In the genomic region with DNA sequence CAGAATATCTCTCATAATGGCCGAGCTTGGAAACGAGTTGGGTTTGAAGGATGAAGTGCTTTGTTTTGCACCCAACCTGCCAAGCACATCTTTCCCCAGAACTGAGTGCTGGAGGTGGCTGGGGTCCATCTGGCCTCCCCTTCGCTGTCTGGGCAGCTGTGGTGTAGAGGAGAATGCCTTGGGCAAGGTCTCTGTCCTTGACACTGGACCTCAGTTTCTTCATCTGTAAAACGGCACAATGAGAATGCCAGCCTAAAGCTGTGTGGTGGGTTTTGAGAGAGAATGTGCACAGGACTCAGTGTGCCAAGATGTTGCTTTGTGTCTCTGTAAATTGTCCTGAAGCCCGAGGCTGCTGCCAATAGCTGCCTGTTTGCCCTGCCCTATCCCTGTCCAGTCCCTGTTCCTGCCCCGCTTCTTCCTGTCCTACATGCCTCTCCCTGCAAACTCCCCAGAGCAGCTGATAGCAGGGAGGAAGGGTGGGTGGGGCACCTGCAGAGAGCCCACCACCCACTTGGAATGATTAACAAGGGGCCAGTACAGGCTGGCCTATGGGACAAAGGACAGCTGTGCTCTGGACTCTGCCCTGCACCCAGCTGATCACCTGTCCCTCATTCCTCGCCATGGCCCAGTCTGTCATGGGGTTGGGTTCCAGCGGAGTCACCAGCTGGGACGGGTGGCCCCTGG, we compare ENCODE assay signal across 11 cellular contexts. TPM values are rescaled to one million over a fixed set of nuclear protein-coding genes. Genes with fewer than 3 reads are reported as not detected.
DNase-seq lines count a peak whose midpoint lies in the region; TF ChIP-seq lines count a peak whose summit lies in the region.
"Had no signal": no experiment of that assay in that cellular context is flagged by ENCODE, and none has a peak within 500 bp of the region (broad histone marks: within the 10 kb centered on the region; RNA-seq: fewer than 3 reads in every experiment).

No MANE protein-coding gene starts in this region.

- TF ChIP-seq CTCF in breast epithelium (IDR thresholded peaks at IDR 0.05): no peak
- no peak for TF ChIP-seq CTCF in MCF 10A (IDR thresholded peaks at IDR 0.05; ENCODE audit: unreplicated experiment)
- TF ChIP-seq CTCF in chondrocyte (IDR thresholded peaks at IDR 0.05): no peak
- no peak for TF ChIP-seq CTCF in type B pancreatic cell (conservative IDR thresholded peaks at IDR 0.05)
- TF ChIP-seq CTCF in brain microvascular endothelial cell (IDR thresholded peaks at IDR 0.05; ENCODE audit: low read depth, low read length, missing control alignments): no peak

- intact Hi-C loops in breast epithelium (cut with DNase I; ENCODE audit: low total_unique reads) (no loop called here), MCF 10A (cut with micrococcal nuclease) (no loop called here)

- DNase-seq in breast epithelium (ENCODE audit: low spot score in 2 of 2): no peak
- DNase-seq in MCF 10A (ENCODE audit: unreplicated experiment): no peak
- DNase-seq in chondrocyte (ENCODE audit: low spot score): no peak
- DNase-seq in mucosa of gallbladder (ENCODE audit: low spot score): peak; percentile 59
- no peak for DNase-seq in type B pancreatic cell (ENCODE audit: extremely low spot score, unreplicated experiment)
- DNase-seq in brain microvascular endothelial cell: no peak
- no peak for DNase-seq in middle frontal gyrus (ENCODE audit: extremely low spot score, low spot score)
- DNase-seq in NCI-H345 (lab: John Stamatoyannopoulos, UW): no peak
- DNase-seq: left lung; NCI-H1417 treated with DMSO at 0.1 percent for 48 hours; stimulated activated CD4-positive, alpha-beta T cell treated with anti-CD3 and anti-CD28 coated beads, Interleukin-2, amount 100 ng/mL, for 24 hours had no signal

- POLR2A ChIA-PET in MCF 10A (lab: Yijun Ruan, JAX): interaction anchor here (1.0 to 1.1 kb wide), 2 partner anchors 14 to 15 kb away, joined by 3 to 4 read pairs; partner anchors contain the start of gene LASP1

- H3K4me3 ChIP-seq in breast epithelium: no peak overlapping the region
- no peak overlapping the region for H3K4me3 ChIP-seq in brain microvascular endothelial cell (ENCODE audit: low read depth, low read length)
- H3K4me3 ChIP-seq: left lung had no signal

- H3K27ac Mint-ChIP-seq in MCF 10A (ENCODE audit: low read depth, unreplicated experiment) (no peak overlapping the region), chondrocyte (ENCODE audit: unreplicated experiment) (peak overlapping the region; percentile 82), type B pancreatic cell (peak overlapping the region; percentile 48)

- no peaks in the 10 kb centered on the region for H3K36me3 ChIP-seq in breast epithelium
- H3K36me3 ChIP-seq in brain microvascular endothelial cell (replicated peaks): peaks cover 64% of the 10 kb centered on the region

- H3K9me3 Mint-ChIP-seq in MCF 10A (ENCODE audit: unreplicated experiment) (no peaks in the 10 kb centered on the region), chondrocyte (ENCODE audit: low read depth) (no peaks in the 10 kb centered on the region), type B pancreatic cell (no peaks in the 10 kb centered on the region)

- H3K4me1 ChIP-seq in breast epithelium: peaks cover 7 to 37% of the 10 kb centered on the region in 2 donors

- H3K36me3 Mint-ChIP-seq in MCF 10A (ENCODE audit: insufficient read depth, unreplicated experiment): peaks cover 48% of the 10 kb centered on the region
- H3K36me3 Mint-ChIP-seq in chondrocyte (ENCODE audit: low read depth): peaks cover 47% of the 10 kb centered on the region
- H3K36me3 Mint-ChIP-seq in type B pancreatic cell: peaks cover 18% of the 10 kb centered on the region

- H3K9me3 ChIP-seq in breast epithelium: no peaks in the 10 kb centered on the region
- H3K9me3 ChIP-seq: left lung had no signal

- H3K4me3 Mint-ChIP-seq in MCF 10A (ENCODE audit: unreplicated experiment) (no peak overlapping the region), chondrocyte (ENCODE audit: unreplicated experiment) (peak overlapping the region; percentile 51), type B pancreatic cell (peak overlapping the region; percentile 74)

- H3K4me1 Mint-ChIP-seq in MCF 10A (ENCODE audit: insufficient read depth, unreplicated experiment) (peaks cover 19% of the 10 kb centered on the region), chondrocyte (ENCODE audit: low read depth) (peaks cover 83% of the 10 kb centered on the region), type B pancreatic cell (ENCODE audit: unreplicated experiment) (peaks cover 42% of the 10 kb centered on the region)

- H3K27me3 Mint-ChIP-seq in MCF 10A (ENCODE audit: insufficient read depth, unreplicated experiment) (no peaks in the 10 kb centered on the region), chondrocyte (ENCODE audit: low read depth) (no peaks in the 10 kb centered on the region), type B pancreatic cell (no peaks in the 10 kb centered on the region)

- in situ Hi-C loops in brain microvascular endothelial cell (cut with HindIII; ENCODE audit: low pct_ligation_motif_present, low sequenced_read_pairs): no loop called here

- no peak for TF ChIP-seq POLR2A in breast epithelium (IDR thresholded peaks at IDR 0.05)

- CTCF ChIA-PET in MCF 10A (lab: Yijun Ruan, JAX): interaction anchor here (0.7 kb wide), 1 partner anchor 17 kb away, joined by 3 read pairs; no protein-coding TSS in a partner anchor

- H3K27ac ChIP-seq in breast epithelium (peak overlapping the region; percentile 14 to 39), brain microvascular endothelial cell (no peak overlapping the region)

- H3K27me3 ChIP-seq in breast epithelium (no peaks in the 10 kb centered on the region), brain microvascular endothelial cell (replicated peaks) (no peaks in the 10 kb centered on the region)
- H3K27me3 ChIP-seq: left lung had no signal

- BruUV-seq in MCF 10A (replicated peaks; lab: Mats Ljungman, UMichigan): no TSS peak

RNA-seq across cellular contexts. Expression of gene LASP1, which starts 15.3 kb away (rescaled TPM):
- total RNA-seq in breast epithelium (100 to 1,000 TPM in 1 of 3 donors, 10 to 100 TPM in 2; 88.7 to 145 (median 92.8) TPM), MCF 10A (2022) (65.1 and 68.1 TPM in 2 replicates), chondrocyte (444 to 599 TPM (median 593 TPM) in 3 replicates), mucosa of gallbladder (247 TPM), type B pancreatic cell (ENCODE audit: low replicate concordance) (159 and 210 TPM in 2 replicates)

RNA-seq across cellular contexts. Expression of gene RPL23, which starts 31.7 kb away (rescaled TPM):
- 1,000 to 10,000 TPM; 1,871 to 2,586 (median 2,024) TPM for total RNA-seq in breast epithelium
- 1,891 and 2,060 TPM in 2 replicates for total RNA-seq in MCF 10A (2022)
- 916 to 959 TPM (median 937 TPM) in 3 replicates for total RNA-seq in chondrocyte
- total RNA-seq in mucosa of gallbladder: 984 TPM
- 1,908 and 1,925 TPM in 2 replicates for total RNA-seq in type B pancreatic cell (ENCODE audit: low replicate concordance)
